In genomic region chr2:72142743-72143440, GRCh38 we compare ENCODE assay signal across 8 cellular contexts. TPM values are rescaled to one million over a fixed set of nuclear protein-coding genes. Genes with fewer than 3 reads are reported as not detected.
DNase-seq lines count a peak whose midpoint lies in the region; ATAC-seq and TF ChIP-seq lines count a peak whose summit lies in the region.

No MANE protein-coding gene starts in this region.

- H3K4me1 ChIP-seq in ES-I3 (ENCODE audit: insufficient read depth, low read length) (peaks cover 9% of the 10 kb centered on the region), ascending aorta (peaks cover 26 to 63% of the 10 kb centered on the region in 2 donors)

- peak overlapping the region; percentile 85 to 87 for H3K27ac ChIP-seq in ascending aorta

- TF ChIP-seq CTCF in ascending aorta (IDR thresholded peaks at IDR 0.05): no peak

- peak overlapping the region; percentile 52 to 72 for H3K4me3 ChIP-seq in ascending aorta
- peak overlapping the region; percentile 16 for H3K4me3 ChIP-seq in iPS-18c (ENCODE audit: insufficient read depth, low read depth, low read length)

- peak; percentile 86 for ATAC-seq in sciatic nerve
- ATAC-seq in HG02970 (IDR thresholded peaks at IDR 0.05; ENCODE audit: low FRiP score, unreplicated experiment): no peak
- no peak for ATAC-seq in GM21619 (IDR thresholded peaks at IDR 0.05; ENCODE audit: unreplicated experiment)

- no peaks in the 10 kb centered on the region for H3K36me3 ChIP-seq in ES-I3 (ENCODE audit: insufficient read depth, low read length)
- no peaks in the 10 kb centered on the region for H3K36me3 ChIP-seq in ascending aorta

- intact Hi-C loops in ascending aorta (cut with DNase I) (loop anchor here (5.0 to 10.0 kb wide), 3 partner anchors 432 to 808 kb away; partner anchors contain the start of gene ZNF638), sciatic nerve (cut with DNase I) (no loop called here)

- no peaks in the 10 kb centered on the region for H3K27me3 ChIP-seq in ascending aorta

- peak overlapping the region; percentile 47; the same call in 1 of the 2 replicates for H3K9ac ChIP-seq in ES-I3 (ENCODE audit: low read depth, low read length)

- DNase-seq in ascending aorta (ENCODE audit: low spot score in 2 of 2) (peak in 1 of 2 donors; percentile 87), sciatic nerve (ENCODE audit: low spot score) (peak; percentile 86), amniotic stem cell (lab: John Stamatoyannopoulos, UW) (no peak)
- DNase-seq in stimulated activated CD4-positive, alpha-beta T cell treated with anti-CD3 and anti-CD28 coated beads, Interleukin-2, amount 100 ng/mL, for 48 hours: no peak

- H3K9me3 ChIP-seq in ES-I3 (ENCODE audit: control insufficient read depth, insufficient read depth, low read length) (no peaks in the 10 kb centered on the region), ascending aorta (no peaks in the 10 kb centered on the region), iPS-18c (ENCODE audit: control insufficient read depth, insufficient read depth, low read length) (peaks cover 9% of the 10 kb centered on the region)

RNA-seq across cellular contexts. Expression of gene CYP26B1, which starts 4.8 kb away (rescaled TPM):
- 18.6 TPM for total RNA-seq in ascending aorta
- total RNA-seq in sciatic nerve: 12.7 TPM
